In the genomic region with DNA sequence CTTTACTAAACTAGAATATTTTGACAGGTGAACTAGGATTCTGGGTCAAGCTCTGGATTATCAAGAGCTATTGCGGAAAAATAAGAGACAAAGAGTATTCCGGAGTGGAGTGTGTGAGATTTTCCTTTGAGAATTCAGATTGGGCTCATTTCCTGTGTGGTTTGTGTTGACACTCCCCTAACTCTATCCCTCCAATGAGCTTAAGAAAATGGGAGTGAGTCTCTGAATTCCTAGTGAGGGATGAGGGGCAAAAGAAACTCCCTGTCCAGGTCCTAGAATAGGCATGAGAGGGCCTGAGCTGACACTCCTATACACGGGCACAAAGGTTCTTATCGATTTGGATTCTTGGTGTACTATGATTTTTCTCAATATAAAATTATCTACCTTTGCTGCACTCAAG, we compare ENCODE assay signal across 27 cellular contexts. TPM values are rescaled to one million over a fixed set of nuclear protein-coding genes. Genes with fewer than 3 reads are reported as not detected.
"Had no signal": no experiment of that assay in that cellular context is flagged by ENCODE, and none has a peak within 500 bp of the region (broad histone marks: within the 10 kb centered on the region; RNA-seq: fewer than 3 reads in every experiment).

No MANE protein-coding gene starts in this region.

- H3K4me3 ChIP-seq: adrenal gland, left ventricle myocardium inferior, sigmoid colon, vagina had no signal

- H3K27ac Mint-ChIP-seq: activated CD4-positive, alpha-beta memory T cell treated with anti-CD3 and anti-CD28 coated beads for 36 hours; activated naive CD4-positive, alpha-beta T cell treated with anti-CD3 and anti-CD28 coated beads, Interleukin-2, amount 50 U/mL, for 72 hours; activated T-helper 1 cell treated with anti-CD3 and anti-CD28 coated beads, Interleukin-12 subunit alpha, Interleukin-12 subunit beta, Interleukin-2, Interleukin-4 antibody, amounts not matched to agents 30 ng/mL and 10 ng/mL and 1 ng/mL, durations not matched to agents 14 hours and 24 hours and 36 hours; nephron progenitor cell had no signal

- H3K4me3 Mint-ChIP-seq: activated CD4-positive, alpha-beta memory T cell treated with anti-CD3 and anti-CD28 coated beads for 36 hours; activated T-helper 1 cell treated with anti-CD3 and anti-CD28 coated beads, Interleukin-12 subunit alpha, Interleukin-12 subunit beta, Interleukin-2, Interleukin-4 antibody, amounts not matched to agents 30 ng/mL and 10 ng/mL and 1 ng/mL, durations not matched to agents 14 hours and 24 hours and 36 hours; nephron progenitor cell had no signal

- H3K36me3 Mint-ChIP-seq: activated CD4-positive, alpha-beta memory T cell treated with anti-CD3 and anti-CD28 coated beads for 36 hours; activated naive CD4-positive, alpha-beta T cell treated with anti-CD3 and anti-CD28 coated beads, Interleukin-2, amount 50 U/mL, for 72 hours had no signal

- H3K36me3 ChIP-seq: adrenal gland, left ventricle myocardium inferior, sigmoid colon, vagina had no signal

- H3K4me1 Mint-ChIP-seq: nephron progenitor cell had no signal

- H3K9me3 ChIP-seq: adrenal gland, left ventricle myocardium inferior, sigmoid colon, vagina had no signal

- DNase-seq: activated CD4-positive, alpha-beta memory T cell treated with anti-CD3 and anti-CD28 coated beads for 36 hours; activated CD4-positive, alpha-beta T cell treated with anti-CD3 and anti-CD28 coated beads for 1 hour; activated gamma-delta T cell treated with Interleukin-2 at 50 U/mL for 16 hours; activated T-cell treated with anti-CD3 and anti-CD28 coated beads for 4 hours; adrenal gland; cerebellar nuclear complex; cortex of kidney; erythroblast; hypothalamus; left ventricle myocardium inferior; mammary epithelial cell; nephron progenitor cell; nucleus accumbens; posterior cingulate gyrus; sigmoid colon; stimulated activated CD8-positive, alpha-beta memory T cell treated with anti-CD3 and anti-CD28 coated beads, Interleukin-4, amount 100 ng/mL, for 48 hours; stimulated activated naive CD4-positive, alpha-beta T cell; T1000 had no signal

- H3K27me3 ChIP-seq: adrenal gland, sigmoid colon, vagina had no signal

- H3K27ac ChIP-seq: adrenal gland, left ventricle myocardium inferior, sigmoid colon, vagina had no signal

- H3K9me3 Mint-ChIP-seq: activated CD4-positive, alpha-beta memory T cell treated with anti-CD3 and anti-CD28 coated beads for 36 hours; activated naive CD4-positive, alpha-beta T cell treated with anti-CD3 and anti-CD28 coated beads, Interleukin-2, amount 50 U/mL, for 72 hours; activated T-helper 1 cell treated with anti-CD3 and anti-CD28 coated beads, Interleukin-12 subunit alpha, Interleukin-12 subunit beta, Interleukin-2, Interleukin-4 antibody, amounts not matched to agents 30 ng/mL and 10 ng/mL and 1 ng/mL, durations not matched to agents 14 hours and 24 hours and 36 hours; nephron progenitor cell had no signal

- H3K4me1 ChIP-seq: adrenal gland, sigmoid colon, vagina had no signal

- ATAC-seq: activated naive CD4-positive, alpha-beta T cell treated with anti-CD3 and anti-CD28 coated beads, Interleukin-2, amount 50 U/mL, for 72 hours had no signal

RNA-seq across cellular contexts. Expression of gene KLF14, which starts 10.2 kb away (rescaled TPM):
- total RNA-seq: activated CD4-positive, alpha-beta memory T cell treated with anti-CD3 and anti-CD28 coated beads for 36 hours; activated naive CD4-positive, alpha-beta T cell treated with anti-CD3 and anti-CD28 coated beads, Interleukin-2, amount 50 U/mL, for 72 hours; activated T-helper 1 cell treated with anti-CD3 and anti-CD28 coated beads, Interleukin-12 subunit alpha, Interleukin-12 subunit beta, Interleukin-2, Interleukin-4 antibody, amounts not matched to agents 30 ng/mL and 10 ng/mL and 1 ng/mL, durations not matched to agents 14 hours and 24 hours and 36 hours; frontal cortex; kidney epithelial cell; mammary epithelial cell; myocyte; sigmoid colon; vagina had no signal
- polyA plus RNA-seq: mammary epithelial cell had no signal

RNA-seq across cellular contexts. Expression of gene TSGA13, which starts 37.4 kb away (rescaled TPM):
- total RNA-seq: activated CD4-positive, alpha-beta memory T cell treated with anti-CD3 and anti-CD28 coated beads for 36 hours; activated naive CD4-positive, alpha-beta T cell treated with anti-CD3 and anti-CD28 coated beads, Interleukin-2, amount 50 U/mL, for 72 hours; activated T-helper 1 cell treated with anti-CD3 and anti-CD28 coated beads, Interleukin-12 subunit alpha, Interleukin-12 subunit beta, Interleukin-2, Interleukin-4 antibody, amounts not matched to agents 30 ng/mL and 10 ng/mL and 1 ng/mL, durations not matched to agents 14 hours and 24 hours and 36 hours; adrenal gland; bronchial epithelial cell; kidney epithelial cell; left ventricle myocardium inferior; mammary epithelial cell; myocyte; renal cortical epithelial cell; sigmoid colon; vagina had no signal
- polyA plus RNA-seq: adrenal gland, mammary epithelial cell, sigmoid colon, thymus had no signal
